Comparison of ENCODE assay signal across 1 cellular context in the genomic region with DNA sequence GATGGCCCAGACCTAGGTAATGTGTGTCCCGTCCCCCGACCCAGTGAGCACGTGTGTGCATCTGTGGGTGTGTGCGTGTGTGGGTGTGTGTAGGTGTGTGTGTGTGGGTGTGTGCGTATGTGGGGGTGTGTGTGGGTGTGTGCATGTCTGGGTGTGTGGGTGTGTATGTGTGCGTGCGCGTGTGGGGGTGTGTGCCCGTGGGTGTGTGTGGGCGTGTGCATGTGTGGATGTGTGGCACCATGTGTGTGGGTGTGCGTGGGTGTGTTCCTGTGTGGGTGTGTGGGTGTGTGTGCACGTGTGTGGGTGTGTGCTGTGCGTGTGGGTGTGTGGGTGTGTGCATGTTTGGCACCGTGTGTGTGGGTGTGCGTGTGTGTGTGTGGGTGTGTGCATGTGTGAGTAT.
A peak's percentile ranks its signal among the peaks of the same experiment; 100 is the strongest.
TF ChIP-seq lines count a peak whose summit lies in the region.

No MANE protein-coding gene starts in this region.

TF ChIP-seq in HepG2, 621 proteins besides CTCF, POLR2A, EP300 and RAD21 (continued from another document):
- TF ChIP-seq ZNF646 (CRISPR knock-in tag; IDR thresholded peaks at IDR 0.05) = peak; percentile 80; the same call in 1 of the 2 replicates
- TF ChIP-seq FOXO1 (CRISPR knock-in tag; IDR thresholded peaks at IDR 0.05) = no peak
- TF ChIP-seq MED8 (CRISPR knock-in tag; IDR thresholded peaks at IDR 0.05; ENCODE audit: insufficient replicate concordance) = no peak
- TF ChIP-seq PLRG1 (conservative IDR thresholded peaks at IDR 0.05) = no peak
- TF ChIP-seq MAZ (IDR thresholded peaks at IDR 0.05; ENCODE audit: borderline replicate concordance, low read depth, low read length) = no peak
- no peak for TF ChIP-seq MAZ (CRISPR knock-in tag; IDR thresholded peaks at IDR 0.05; ENCODE audit: low read depth)
- no peak for TF ChIP-seq ZNF143 (CRISPR knock-in tag; IDR thresholded peaks at IDR 0.05)
- no peak for TF ChIP-seq ZHX2 (IDR thresholded peaks at IDR 0.05; ENCODE audit: low read depth)
- TF ChIP-seq ZHX2 (CRISPR knock-in tag; IDR thresholded peaks at IDR 0.05; ENCODE audit: borderline replicate concordance) = no peak
- no peak for TF ChIP-seq ZSCAN20 (CRISPR knock-in tag; IDR thresholded peaks at IDR 0.05; ENCODE audit: borderline replicate concordance)
- TF ChIP-seq POLR2AphosphoS2 (IDR thresholded peaks at IDR 0.05; ENCODE audit: low read depth, low read length) = no peak
- TF ChIP-seq, protein P1, sequence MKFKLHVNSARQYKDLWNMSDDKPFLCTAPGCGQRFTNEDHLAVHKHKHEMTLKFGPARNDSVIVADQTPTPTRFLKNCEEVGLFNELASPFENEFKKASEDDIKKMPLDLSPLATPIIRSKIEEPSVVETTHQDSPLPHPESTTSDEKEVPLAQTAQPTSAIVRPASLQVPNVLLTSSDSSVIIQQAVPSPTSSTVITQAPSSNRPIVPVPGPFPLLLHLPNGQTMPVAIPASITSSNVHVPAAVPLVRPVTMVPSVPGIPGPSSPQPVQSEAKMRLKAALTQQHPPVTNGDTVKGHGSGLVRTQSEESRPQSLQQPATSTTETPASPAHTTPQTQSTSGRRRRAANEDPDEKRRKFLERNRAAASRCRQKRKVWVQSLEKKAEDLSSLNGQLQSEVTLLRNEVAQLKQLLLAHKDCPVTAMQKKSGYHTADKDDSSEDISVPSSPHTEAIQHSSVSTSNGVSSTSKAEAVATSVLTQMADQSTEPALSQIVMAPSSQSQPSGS (CRISPR knock-in tag; IDR thresholded peaks at IDR 0.05) = no peak
- no peak for TF ChIP-seq FIP1L1 (IDR thresholded peaks at IDR 0.05; ENCODE audit: borderline replicate concordance, insufficient read depth, low read depth, low read length)
- no peak for TF ChIP-seq NCOA2 (CRISPR knock-in tag; IDR thresholded peaks at IDR 0.05)
- no peak for TF ChIP-seq TBP (CRISPR knock-in tag; IDR thresholded peaks at IDR 0.05)
- no peak for TF ChIP-seq MEIS2 (CRISPR knock-in tag; IDR thresholded peaks at IDR 0.05)
- TF ChIP-seq ZNF761 (CRISPR knock-in tag; conservative IDR thresholded peaks at IDR 0.05) = no peak
- no peak for TF ChIP-seq RFX3 (CRISPR knock-in tag; IDR thresholded peaks at IDR 0.05)
- TF ChIP-seq, protein P2, sequence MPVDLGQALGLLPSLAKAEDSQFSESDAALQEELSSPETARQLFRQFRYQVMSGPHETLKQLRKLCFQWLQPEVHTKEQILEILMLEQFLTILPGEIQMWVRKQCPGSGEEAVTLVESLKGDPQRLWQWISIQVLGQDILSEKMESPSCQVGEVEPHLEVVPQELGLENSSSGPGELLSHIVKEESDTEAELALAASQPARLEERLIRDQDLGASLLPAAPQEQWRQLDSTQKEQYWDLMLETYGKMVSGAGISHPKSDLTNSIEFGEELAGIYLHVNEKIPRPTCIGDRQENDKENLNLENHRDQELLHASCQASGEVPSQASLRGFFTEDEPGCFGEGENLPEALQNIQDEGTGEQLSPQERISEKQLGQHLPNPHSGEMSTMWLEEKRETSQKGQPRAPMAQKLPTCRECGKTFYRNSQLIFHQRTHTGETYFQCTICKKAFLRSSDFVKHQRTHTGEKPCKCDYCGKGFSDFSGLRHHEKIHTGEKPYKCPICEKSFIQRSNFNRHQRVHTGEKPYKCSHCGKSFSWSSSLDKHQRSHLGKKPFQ (CRISPR knock-in tag; IDR thresholded peaks at IDR 0.05; ENCODE audit: insufficient replicate concordance) = no peak
- TF ChIP-seq JUNB (CRISPR knock-in tag; IDR thresholded peaks at IDR 0.05; ENCODE audit: borderline replicate concordance) = 0 out of 2 replicates have a peak, but pooled peaks have one; percentile 19
- TF ChIP-seq ASH2L (IDR thresholded peaks at IDR 0.05; ENCODE audit: insufficient read length, low read depth, low read length) = no peak
- TF ChIP-seq MBD4 (IDR thresholded peaks at IDR 0.05; ENCODE audit: borderline replicate concordance, low read length) = no peak
- no peak for TF ChIP-seq MEF2D (CRISPR knock-in tag; IDR thresholded peaks at IDR 0.05)
- no peak for TF ChIP-seq PATZ1 (CRISPR knock-in tag; IDR thresholded peaks at IDR 0.05)
- TF ChIP-seq NONO (IDR thresholded peaks at IDR 0.05) = no peak
- no peak for TF ChIP-seq NONO (CRISPR knock-in tag; conservative IDR thresholded peaks at IDR 0.05)
- TF ChIP-seq ZZZ3 (CRISPR knock-in tag; IDR thresholded peaks at IDR 0.05; ENCODE audit: borderline replicate concordance) = no peak
- no peak for TF ChIP-seq ZBTB2 (CRISPR knock-in tag; IDR thresholded peaks at IDR 0.05; ENCODE audit: low read depth)
- TF ChIP-seq MEIS1 (CRISPR knock-in tag; IDR thresholded peaks at IDR 0.05; ENCODE audit: borderline replicate concordance) = no peak
- 0 out of 2 replicates have a peak, but pooled peaks have one; percentile 27 for TF ChIP-seq SOX6 (IDR thresholded peaks at IDR 0.05)
- no peak for TF ChIP-seq SOX6 (CRISPR knock-in tag; IDR thresholded peaks at IDR 0.05)
- TF ChIP-seq BHLHE40 (IDR thresholded peaks at IDR 0.05; ENCODE audit: low read length) = no peak
- no peak for TF ChIP-seq ATF5 (CRISPR knock-in tag; IDR thresholded peaks at IDR 0.05; ENCODE audit: low read depth)
- no peak for TF ChIP-seq SP2 (CRISPR knock-in tag; IDR thresholded peaks at IDR 0.05)
- TF ChIP-seq GABPB1 (CRISPR knock-in tag; IDR thresholded peaks at IDR 0.05) = no peak
- TF ChIP-seq HNRNPLL (IDR thresholded peaks at IDR 0.05; ENCODE audit: low read depth, low read length, poor library complexity, severe bottlenecking) = peak; percentile 19
